8 cellular contexts compared by ENCODE assay signal in genomic region chr10:124722812-124723783, GRCh38. TPM values are rescaled to one million over a fixed set of nuclear protein-coding genes. Genes with fewer than 3 reads are reported as not detected.
DNase-seq lines count a peak whose midpoint lies in the region; ATAC-seq, FAIRE-seq and TF ChIP-seq lines count a peak whose summit lies in the region.

No MANE protein-coding gene starts in this region.

- no peak overlapping the region for H2AFZ ChIP-seq in keratinocyte (ENCODE audit: control insufficient read depth, low read length)

- H3K4me1 ChIP-seq in HUES6 (ENCODE audit: control insufficient read depth, insufficient read depth, low read length) (peaks cover 24% of the 10 kb centered on the region), keratinocyte (ENCODE audit: control insufficient read depth, extremely low read depth, insufficient read depth, low read length) (peaks cover 51% of the 10 kb centered on the region)

- no peaks in the 10 kb centered on the region for H3K27me3 Mint-ChIP-seq in stimulated activated naive B cell treated with anti-CD40 and anti-IgM and Interleukin-4, amounts not matched to agents 10 μg/mL and 1 μg/mL and 100 μg/mL, for 72 hours

- H3K27ac ChIP-seq in HUES6 (ENCODE audit: low read depth, low read length) (0 out of 2 replicates have a peak overlapping the region, but pooled peaks have one; percentile 10), keratinocyte (ENCODE audit: control insufficient read depth, insufficient read depth, low read length) (peak overlapping the region; percentile 70)

- H3K9me3 ChIP-seq in HUES6 (ENCODE audit: control insufficient read depth, insufficient read depth, low read depth, low read length), result no peaks in the 10 kb centered on the region
- H3K9me3 ChIP-seq in keratinocyte (ENCODE audit: control insufficient read depth, low read depth, low read length), result no peaks in the 10 kb centered on the region

- H3K4me3 ChIP-seq in HUES6 (ENCODE audit: low read depth, low read length) (no peak overlapping the region), keratinocyte (ENCODE audit: control insufficient read depth in 2 of 3, extremely low read depth in 1 of 3, insufficient read depth in 2 of 3, low read depth in 1 of 3, low read length in 3 of 3) (no peak overlapping the region), H7 (ENCODE audit: insufficient read depth, low read depth, low read length) (no peak overlapping the region)

- peak; percentile 64 for ATAC-seq in GM21447 (IDR thresholded peaks at IDR 0.05; ENCODE audit: unreplicated experiment)
- ATAC-seq in stimulated activated naive B cell treated with anti-CD40 and anti-IgM and Interleukin-4, amounts not matched to agents 10 μg/mL and 1 μg/mL and 100 μg/mL, for 72 hours (replicated peaks), result peak; percentile 64 to 71

- no peak overlapping the region for H3K9ac ChIP-seq in HUES6 (ENCODE audit: low read length)
- H3K9ac ChIP-seq in keratinocyte (ENCODE audit: control insufficient read depth, extremely low read depth, insufficient read depth, low read length), result peak overlapping the region; percentile 69

- peaks cover 3 to 21% of the 10 kb centered on the region in 2 donors for H3K36me3 Mint-ChIP-seq in stimulated activated naive B cell treated with anti-CD40 and anti-IgM and Interleukin-4, amounts not matched to agents 10 μg/mL and 1 μg/mL and 100 μg/mL, for 72 hours

- no peak for TF ChIP-seq CTCF in keratinocyte (optimal IDR thresholded peaks at IDR 0.05 in 1 of 3, IDR thresholded peaks at IDR 0.05 in 1 of 3, conservative IDR thresholded peaks at IDR 0.05 in 1 of 3; ENCODE audit: extremely low read depth in 1 of 3, insufficient read depth in 2 of 3, low read length in 3 of 3)

- DNase-seq in GDM1 (lab: John Stamatoyannopoulos, UW), result peak; percentile 53
- DNase-seq in activated T-helper 9 cell treated with anti-CD3 and anti-CD28 coated beads, Interleukin-2, amount 50 U/mL, for 16 hours (ENCODE audit: low read depth), result peak; percentile 50
- no peak for DNase-seq in keratinocyte (ENCODE audit: low read depth, low spot score)
- peak; percentile 72 for DNase-seq in stimulated activated naive B cell treated with anti-CD40 and anti-IgM and Interleukin-4, amounts not matched to agents 10 μg/mL and 1 μg/mL and 100 μg/mL, for 72 hours
- no peak for DNase-seq in H7
- no peak for DNase-seq in EL

- no peaks in the 10 kb centered on the region for H3K9me1 ChIP-seq in keratinocyte (ENCODE audit: control insufficient read depth, extremely low read depth, insufficient read depth, low read length)

- H3K4me3 Mint-ChIP-seq in stimulated activated naive B cell treated with anti-CD40 and anti-IgM and Interleukin-4, amounts not matched to agents 10 μg/mL and 1 μg/mL and 100 μg/mL, for 72 hours, result peak overlapping the region; percentile 55 to 80

- H3K9me3 Mint-ChIP-seq in stimulated activated naive B cell treated with anti-CD40 and anti-IgM and Interleukin-4, amounts not matched to agents 10 μg/mL and 1 μg/mL and 100 μg/mL, for 72 hours, result no peaks in the 10 kb centered on the region

- FAIRE-seq in keratinocyte (lab: Jason Lieb, UNC), result peak; percentile 91

- peak overlapping the region; percentile 39 for H3K4me2 ChIP-seq in keratinocyte (ENCODE audit: control insufficient read depth, extremely low read depth, insufficient read depth, low read depth, low read length)

- dilution Hi-C loops in keratinocyte (cut with MboI; ENCODE audit: extremely low pct_ligation_motif_present, low sequenced_read_pairs), result no loop called here

- peaks cover 63 to 88% of the 10 kb centered on the region in 2 donors for H3K4me1 Mint-ChIP-seq in stimulated activated naive B cell treated with anti-CD40 and anti-IgM and Interleukin-4, amounts not matched to agents 10 μg/mL and 1 μg/mL and 100 μg/mL, for 72 hours

- H3K79me2 ChIP-seq in keratinocyte (ENCODE audit: control insufficient read depth, insufficient read depth, low read length), result peaks cover 46% of the 10 kb centered on the region

- peaks cover 4% of the 10 kb centered on the region for H4K20me1 ChIP-seq in keratinocyte (ENCODE audit: control insufficient read depth, extremely low read depth, insufficient read depth, low read length)

- no peaks in the 10 kb centered on the region for H3K27me3 ChIP-seq in HUES6 (ENCODE audit: control insufficient read depth, insufficient read depth, low read length)
- H3K27me3 ChIP-seq in keratinocyte (ENCODE audit: control insufficient read depth, extremely low read depth, insufficient read depth, low read length), result no peaks in the 10 kb centered on the region
- H3K27me3 ChIP-seq in H7 (ENCODE audit: control insufficient read depth, insufficient read depth, low read length), result no peaks in the 10 kb centered on the region

- H3K36me3 ChIP-seq in HUES6 (ENCODE audit: control insufficient read depth, insufficient read depth, low read length) (no peaks in the 10 kb centered on the region), keratinocyte (ENCODE audit: control insufficient read depth in 2 of 2, extremely low read depth in 1 of 2, insufficient read depth in 2 of 2, low read length in 2 of 2) (peaks cover 0 to 3% of the 10 kb centered on the region in 2 experiments), H7 (replicated peaks; ENCODE audit: control insufficient read depth, insufficient read depth, low read length) (no peaks in the 10 kb centered on the region)

- peak overlapping the region; percentile 96 for H3K27ac Mint-ChIP-seq in stimulated activated naive B cell treated with anti-CD40 and anti-IgM and Interleukin-4, amounts not matched to agents 10 μg/mL and 1 μg/mL and 100 μg/mL, for 72 hours

RNA-seq across cellular contexts. Expression of gene FAM53B, which starts 21.1 kb away (rescaled TPM):
- 8.6 to 13.2 TPM (median 9.0 TPM) in 3 replicates for polyA plus RNA-seq in keratinocyte
- 4.1 TPM for polyA plus RNA-seq in keratinocyte (2011; ENCODE audit: low read depth)
- polyA plus RNA-seq in keratinocyte (2011; cell fraction: cytosol; rRNA removed), result 5.6 and 8.3 TPM in 2 replicates
- polyA plus RNA-seq in keratinocyte (2011; cell fraction: nucleus; rRNA removed), result 12.2 and 14.8 TPM in 2 replicates
- 9.6 and 13.6 TPM in 2 replicates for polyA plus RNA-seq in keratinocyte (2012; ENCODE audit: low replicate concordance)
- polyA minus RNA-seq in keratinocyte, result 24.9 to 47.9 TPM (median 32.6 TPM) in 3 replicates
- 32.8 TPM for polyA minus RNA-seq in keratinocyte (2011; cell fraction: cytosol; rRNA and poly(A)+ RNA removed)
- 23.2 and 32.0 TPM in 2 replicates for polyA minus RNA-seq in keratinocyte (2011; cell fraction: nucleus; rRNA and poly(A)+ RNA removed)
- 37.4 and 40.8 TPM in 2 replicates for total RNA-seq in H7 (2014; rRNA removed; shearing (Covaris generic))

Comparison
In these comparisons a context has a peak if more than half of its experiments do, and no peak if none do; other contexts are left out.
1. DNase-seq: peak in GDM1 (single experiment), activated T-helper 9 cell treated with anti-CD3 and anti-CD28 coated beads, Interleukin-2, amount 50 U/mL, for 16 hours (single experiment) and stimulated activated naive B cell treated with anti-CD40 and anti-IgM and Interleukin-4, amounts not matched to agents 10 μg/mL and 1 μg/mL and 100 μg/mL, for 72 hours (single experiment); none in keratinocyte (single experiment), H7 (single experiment) and EL (single experiment).